ENCODE assay signal across 11 cellular contexts in the genomic region with DNA sequence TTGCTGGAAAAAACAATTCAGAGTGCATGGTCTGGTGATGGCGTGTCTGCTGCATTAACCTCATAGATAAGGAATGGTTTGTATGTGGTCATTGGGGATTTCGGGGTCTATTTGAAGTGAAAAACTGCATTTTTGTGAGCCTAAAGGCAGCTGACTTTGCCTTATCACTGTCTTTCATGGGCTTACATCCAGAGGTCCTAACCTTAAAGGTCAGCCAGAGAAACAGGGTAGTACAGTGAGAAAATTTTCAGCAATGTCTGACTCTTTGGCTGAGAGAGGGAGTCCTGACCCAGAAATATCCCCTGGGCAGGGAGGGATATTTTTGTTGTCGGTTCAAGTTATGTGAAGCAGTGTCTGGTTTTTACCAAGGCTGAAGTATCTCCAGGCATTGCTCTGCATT.
"Had no signal": no experiment of that assay in that cellular context is flagged by ENCODE, and none has a peak within 500 bp of the region (broad histone marks: within the 10 kb centered on the region; RNA-seq: fewer than 3 reads in every experiment).

No MANE protein-coding gene starts in this region.

- H3K4me3 ChIP-seq: dorsolateral prefrontal cortex, lung, skin epidermis had no signal

- H3K36me3 ChIP-seq: neutrophil had no signal

- H3K9me3 Mint-ChIP-seq: activated T-helper 1 cell treated with anti-CD3 and anti-CD28 coated beads, Interleukin-12 subunit alpha, Interleukin-12 subunit beta, Interleukin-2, Interleukin-4 antibody, amounts not matched to agents 30 ng/mL and 10 ng/mL and 1 ng/mL, durations not matched to agents 14 hours and 24 hours and 36 hours had no signal

- H3K27me3 ChIP-seq: dorsolateral prefrontal cortex had no signal

- H3K27ac ChIP-seq: dorsolateral prefrontal cortex, neutrophil, skin epidermis had no signal

- H3K4me3 Mint-ChIP-seq: activated naive CD8-positive, alpha-beta T cell treated with anti-CD3 and anti-CD28 coated beads for 36 hours; activated T-helper 1 cell treated with anti-CD3 and anti-CD28 coated beads, Interleukin-12 subunit alpha, Interleukin-12 subunit beta, Interleukin-2, Interleukin-4 antibody, amounts not matched to agents 30 ng/mL and 10 ng/mL and 1 ng/mL, durations not matched to agents 14 hours and 24 hours and 36 hours; naive B cell; stimulated activated naive CD8-positive, alpha-beta T cell treated with anti-CD3 and anti-CD28 coated beads, Interleukin-15, Interleukin-2, amounts not matched to agents 100 ng/mL and 50 ng/mL, for 24 hours had no signal

- H3K27me3 Mint-ChIP-seq: activated naive CD8-positive, alpha-beta T cell treated with anti-CD3 and anti-CD28 coated beads for 36 hours had no signal

- DNase-seq: activated CD4-positive, CD25-positive, alpha-beta regulatory T cell treated with anti-CD3 and anti-CD28 coated beads, Interleukin-2, amount 50 U/mL, for 72 hours; activated naive CD8-positive, alpha-beta T cell treated with anti-CD3 and anti-CD28 coated beads for 36 hours; dorsolateral prefrontal cortex; hypothalamus; kidney glomerular epithelial cell; naive B cell had no signal

- H3K9me3 ChIP-seq: neutrophil had no signal

- H3K27ac Mint-ChIP-seq: activated naive CD8-positive, alpha-beta T cell treated with anti-CD3 and anti-CD28 coated beads for 36 hours; activated T-helper 1 cell treated with anti-CD3 and anti-CD28 coated beads, Interleukin-12 subunit alpha, Interleukin-12 subunit beta, Interleukin-2, Interleukin-4 antibody, amounts not matched to agents 30 ng/mL and 10 ng/mL and 1 ng/mL, durations not matched to agents 14 hours and 24 hours and 36 hours; naive B cell; stimulated activated naive CD8-positive, alpha-beta T cell treated with anti-CD3 and anti-CD28 coated beads, Interleukin-15, Interleukin-2, amounts not matched to agents 100 ng/mL and 50 ng/mL, for 24 hours had no signal
